Comparison of ENCODE assay signal across 8 cellular contexts in the genomic region with DNA sequence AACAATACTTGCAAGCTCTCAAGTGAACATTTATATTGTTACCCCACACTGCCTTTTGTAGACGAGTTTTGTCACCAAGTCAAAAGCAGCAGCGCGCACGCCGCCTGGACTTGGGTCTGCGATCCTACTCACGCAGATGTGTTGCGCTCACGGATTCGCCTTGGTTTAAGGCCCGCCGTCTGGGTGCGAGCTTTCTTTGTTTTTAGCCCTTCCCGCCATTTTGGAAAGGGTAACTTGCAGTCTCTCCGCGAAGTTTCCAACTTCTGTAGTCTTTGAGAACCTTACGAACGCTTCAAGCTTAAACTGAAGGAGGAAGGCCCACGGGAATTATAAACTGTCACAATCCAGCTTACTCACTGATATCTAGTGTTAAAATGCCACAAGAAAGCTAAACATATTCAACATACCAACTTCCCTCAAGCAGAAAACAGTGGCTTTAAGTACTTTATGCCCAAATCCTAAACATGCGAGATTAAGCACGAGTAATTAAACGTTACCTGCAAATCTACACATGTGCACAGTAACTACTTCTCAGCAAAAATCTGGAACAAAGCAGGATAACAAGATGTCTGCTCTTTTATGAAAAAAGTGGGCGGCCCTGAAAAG.
DNase-seq lines count a peak whose midpoint lies in the region; ATAC-seq and TF ChIP-seq lines count a peak whose summit lies in the region.

No MANE protein-coding gene starts in this region.

- no peak overlapping the region for H3K14ac ChIP-seq in neuronal stem cell (ENCODE audit: low read length)

- peak overlapping the region; percentile 3 for H2BK5ac ChIP-seq in neuronal stem cell (ENCODE audit: low read length)

- peaks cover 2 to 11% of the 10 kb centered on the region in 2 donors for H3K9me3 ChIP-seq in neuronal stem cell (replicated peaks in 1 of 2; ENCODE audit: control insufficient read depth in 2 of 2, insufficient read depth in 1 of 2, low read depth in 1 of 2, low read length in 2 of 2)

- H3K4ac ChIP-seq in neuronal stem cell (ENCODE audit: low read length) = no peak overlapping the region

- peak overlapping the region; percentile 66 for H3K27ac ChIP-seq in neuronal stem cell (replicated peaks; ENCODE audit: low read length)

- H2BK120ac ChIP-seq in neuronal stem cell (ENCODE audit: low read depth, low read length) = no peak overlapping the region

- H3K4me2 ChIP-seq in neuronal stem cell (ENCODE audit: insufficient read depth, low read length, poor library complexity, severe bottlenecking) = peak overlapping the region; percentile 76

- H3K79me1 ChIP-seq in neuronal stem cell (ENCODE audit: low read depth, low read length) = no peaks in the 10 kb centered on the region

- no peaks in the 10 kb centered on the region for H3K36me3 ChIP-seq in neuronal stem cell (replicated peaks in 1 of 2; ENCODE audit: control insufficient read depth in 2 of 2, insufficient read depth in 2 of 2, low read length in 2 of 2)

- TF ChIP-seq CTCF in fibroblast of villous mesenchyme (IDR thresholded peaks at IDR 0.05; ENCODE audit: insufficient read depth, low read depth, low read length) = no peak

- no CpG with 5 or more reads among the region's 23 CpGs for WGBS in neuronal stem cell (ENCODE audit: extremely low coverage in 2 of 2, insufficient read length in 2 of 2, insufficient replicate concordance in 1 of 2), 2 donors

- H2AFZ ChIP-seq in neuronal stem cell (ENCODE audit: low read length) = peak overlapping the region; percentile 17

- H3K23ac ChIP-seq in neuronal stem cell (ENCODE audit: low read depth, low read length, poor library complexity) = peak overlapping the region; percentile 92

- no peak overlapping the region for H2AK5ac ChIP-seq in neuronal stem cell (ENCODE audit: low read depth, low read length)

- H2BK15ac ChIP-seq in neuronal stem cell (ENCODE audit: low read length) = no peak overlapping the region

- H4K8ac ChIP-seq in neuronal stem cell (ENCODE audit: low read depth, low read length) = no peak overlapping the region

- H3K4me1 ChIP-seq in neuronal stem cell (ENCODE audit: control insufficient read depth in 2 of 2, insufficient read depth in 1 of 2, low read depth in 1 of 2, low read length in 2 of 2) = no peaks in the 10 kb centered on the region

- H3K18ac ChIP-seq in neuronal stem cell (ENCODE audit: low read length) = peak overlapping the region; percentile 84

- H2BK12ac ChIP-seq in neuronal stem cell (ENCODE audit: low read length) = no peak overlapping the region

- DNase-seq in NCI-H524 (lab: John Stamatoyannopoulos, UW) (peak; percentile 20 to 45), NCI-H524 treated with DMSO at 0.1 percent for 48 hours (lab: John Stamatoyannopoulos, UW) (no peak), NOMO-1 treated with DMSO at 0.1 percent for 48 hours (lab: John Stamatoyannopoulos, UW; ENCODE audit: unreplicated experiment) (peak; percentile 61), fibroblast of villous mesenchyme (ENCODE audit: low read depth) (peak; percentile 76), neuronal stem cell (ENCODE audit: low spot score) (no peak)
- peak; percentile 45 for DNase-seq in activated effector memory CD4-positive, alpha-beta T cell treated with Interleukin-2 at 50 U/mL for 16 hours

- H3K27me3 ChIP-seq in neuronal stem cell (ENCODE audit: control insufficient read depth in 3 of 3, insufficient read depth in 3 of 3, low read depth in 1 of 3, low read length in 3 of 3) = no peaks in the 10 kb centered on the region

- H3K9ac ChIP-seq in neuronal stem cell (ENCODE audit: low read depth, low read length, poor library complexity) = peak overlapping the region; percentile 79

- H4K91ac ChIP-seq in neuronal stem cell (ENCODE audit: low read depth, low read length, poor library complexity) = no peak overlapping the region

- ATAC-seq in GM21367 (IDR thresholded peaks at IDR 0.05; ENCODE audit: unreplicated experiment) (no peak), GM21390 (IDR thresholded peaks at IDR 0.05; ENCODE audit: unreplicated experiment) (no peak)

- peak overlapping the region; percentile 91 for H3K4me3 ChIP-seq in fibroblast of villous mesenchyme (ENCODE audit: low read depth, low read length)
- H3K4me3 ChIP-seq in neuronal stem cell (ENCODE audit: low read length in 2 of 2) = peak overlapping the region; percentile 65 to 80

Comparison
In these comparisons a context has a peak if more than half of its experiments do, and no peak if none do; other contexts are left out.
1. DNase-seq: peak in NCI-H524 (2 of 2), NOMO-1 treated with DMSO at 0.1 percent for 48 hours (single experiment), activated effector memory CD4-positive, alpha-beta T cell treated with Interleukin-2 at 50 U/mL for 16 hours (single experiment) and fibroblast of villous mesenchyme (single experiment); none in NCI-H524 treated with DMSO at 0.1 percent for 48 hours (single experiment) and neuronal stem cell (single experiment).